15 cellular contexts compared by ENCODE assay signal in the genomic region with DNA sequence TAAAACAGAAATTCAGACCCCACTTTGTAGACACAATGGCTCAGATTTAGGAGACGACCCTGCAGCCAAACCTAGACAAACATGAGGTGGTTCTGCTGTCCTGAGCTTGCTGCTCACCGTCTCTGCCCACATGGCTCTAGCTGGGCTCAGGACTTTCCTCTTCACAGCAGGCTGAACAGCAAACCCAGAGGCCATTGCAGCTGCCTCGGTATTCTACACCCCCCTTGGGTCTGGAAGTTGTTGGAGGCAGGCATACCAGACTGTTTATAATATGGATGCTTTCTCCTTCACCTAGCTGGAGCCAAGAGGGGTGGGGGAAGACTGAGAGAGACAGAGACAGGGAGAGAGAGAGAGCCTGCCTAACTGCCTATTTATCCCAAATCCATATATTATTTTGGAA.
A peak's percentile ranks its signal among the peaks of the same experiment; 100 is the strongest.
DNase-seq lines count a peak whose midpoint lies in the region; ATAC-seq and TF ChIP-seq lines count a peak whose summit lies in the region.
"Had no signal": no experiment of that assay in that cellular context is flagged by ENCODE, and none has a peak within 500 bp of the region (broad histone marks: within the 10 kb centered on the region; RNA-seq: fewer than 3 reads in every experiment).

No MANE protein-coding gene starts in this region.

- CTCF ChIA-PET in activated CD8-positive, alpha-beta T cell treated with anti-CD3 and anti-CD28 coated beads for 36 hours (lab: Charles Lee): interaction anchor here (1.1 kb wide), 1 partner anchor 22 kb away, joined by 4 read pairs; no protein-coding TSS in a partner anchor

- peaks cover 13% of the 10 kb centered on the region for H3K27me3 Mint-ChIP-seq in nephron progenitor cell (ENCODE audit: low read depth, poor library complexity)
- no peaks in the 10 kb centered on the region for H3K27me3 Mint-ChIP-seq in osteocyte (ENCODE audit: unreplicated experiment)
- H3K27me3 Mint-ChIP-seq in activated CD8-positive, alpha-beta T cell treated with anti-CD3 and anti-CD28 coated beads for 36 hours: no peaks in the 10 kb centered on the region
- H3K27me3 Mint-ChIP-seq in activated T-helper 17 cell treated with anti-CD3 and anti-CD28 coated beads, Interleukin-2, amount 50 U/mL, for 72 hours: no peaks in the 10 kb centered on the region

- POLR2A ChIA-PET in activated CD8-positive, alpha-beta T cell treated with anti-CD3 and anti-CD28 coated beads for 36 hours (lab: Charles Lee): no interaction called here

- no peaks in the 10 kb centered on the region for H3K36me3 Mint-ChIP-seq in nephron progenitor cell (ENCODE audit: low read depth)
- no peaks in the 10 kb centered on the region for H3K36me3 Mint-ChIP-seq in osteocyte (ENCODE audit: unreplicated experiment)
- H3K36me3 Mint-ChIP-seq in activated CD8-positive, alpha-beta T cell treated with anti-CD3 and anti-CD28 coated beads for 36 hours (ENCODE audit: low read depth): no peaks in the 10 kb centered on the region
- H3K36me3 Mint-ChIP-seq in activated T-helper 17 cell treated with anti-CD3 and anti-CD28 coated beads, Interleukin-2, amount 50 U/mL, for 72 hours (ENCODE audit: low read depth): no peaks in the 10 kb centered on the region
- H3K36me3 Mint-ChIP-seq: CD4-positive, alpha-beta memory T cell had no signal

- H3K4me1 Mint-ChIP-seq in nephron progenitor cell (peaks cover 6% of the 10 kb centered on the region), osteocyte (ENCODE audit: unreplicated experiment) (no peaks in the 10 kb centered on the region)
- H3K4me1 Mint-ChIP-seq in activated CD8-positive, alpha-beta T cell treated with anti-CD3 and anti-CD28 coated beads for 36 hours (ENCODE audit: low read depth): no peaks in the 10 kb centered on the region
- no peaks in the 10 kb centered on the region for H3K4me1 Mint-ChIP-seq in activated T-helper 17 cell treated with anti-CD3 and anti-CD28 coated beads, Interleukin-2, amount 50 U/mL, for 72 hours
- H3K4me1 Mint-ChIP-seq: CD4-positive, alpha-beta memory T cell had no signal

- no peak for ATAC-seq in activated CD8-positive, alpha-beta T cell treated with anti-CD3 and anti-CD28 coated beads for 36 hours
- no peak for ATAC-seq in activated T-helper 17 cell treated with anti-CD3 and anti-CD28 coated beads, Interleukin-2, amount 50 U/mL, for 72 hours (replicated peaks)
- ATAC-seq: GM12878, HCT116 had no signal

- H3K9me3 Mint-ChIP-seq in nephron progenitor cell (no peaks in the 10 kb centered on the region), osteocyte (ENCODE audit: unreplicated experiment) (peaks cover 66% of the 10 kb centered on the region)
- H3K9me3 Mint-ChIP-seq in activated CD8-positive, alpha-beta T cell treated with anti-CD3 and anti-CD28 coated beads for 36 hours: peaks cover 8% of the 10 kb centered on the region
- peaks cover 16% of the 10 kb centered on the region for H3K9me3 Mint-ChIP-seq in activated T-helper 17 cell treated with anti-CD3 and anti-CD28 coated beads, Interleukin-2, amount 50 U/mL, for 72 hours
- H3K9me3 Mint-ChIP-seq: H9 had no signal

- no peak overlapping the region for H3K4me3 ChIP-seq in dorsolateral prefrontal cortex
- H3K4me3 ChIP-seq: GM12878, GM23248 had no signal

- peaks cover 0 to 3% (median 0%) of the 10 kb centered on the region in 45 donors for H3K27me3 ChIP-seq in dorsolateral prefrontal cortex

- peak overlapping the region in 37 of 59 donors; percentile 0 to 79 (median 51) for H3K27ac ChIP-seq in dorsolateral prefrontal cortex
- H3K27ac ChIP-seq: GM23248 had no signal

- intact Hi-C loops in dorsolateral prefrontal cortex (cut with DNase I): no loop called here
- intact Hi-C loops in activated CD8-positive, alpha-beta T cell treated with anti-CD3 and anti-CD28 coated beads for 36 hours (cut with micrococcal nuclease): loop anchor here (10.0 kb wide), 1 partner anchor 60 kb away; no protein-coding TSS in a partner anchor

- H3K4me3 Mint-ChIP-seq in nephron progenitor cell (no peak overlapping the region), osteocyte (ENCODE audit: unreplicated experiment) (no peak overlapping the region)
- no peak overlapping the region for H3K4me3 Mint-ChIP-seq in activated CD8-positive, alpha-beta T cell treated with anti-CD3 and anti-CD28 coated beads for 36 hours
- no peak overlapping the region for H3K4me3 Mint-ChIP-seq in activated T-helper 17 cell treated with anti-CD3 and anti-CD28 coated beads, Interleukin-2, amount 50 U/mL, for 72 hours
- H3K4me3 Mint-ChIP-seq: CD4-positive, alpha-beta memory T cell; H9 had no signal

- no peak for TF ChIP-seq CTCF in dorsolateral prefrontal cortex (IDR thresholded peaks at IDR 0.05 in 54 of 56, conservative IDR thresholded peaks at IDR 0.05 in 2 of 56; ENCODE audit: low read depth in 1 of 56, partially characterized antibody in 56 of 56)
- no peak for TF ChIP-seq CTCF in nephron progenitor cell (IDR thresholded peaks at IDR 0.05)
- no peak for TF ChIP-seq CTCF in osteocyte (IDR thresholded peaks at IDR 0.05)
- no peak for TF ChIP-seq CTCF in activated CD8-positive, alpha-beta T cell treated with anti-CD3 and anti-CD28 coated beads for 36 hours (IDR thresholded peaks at IDR 0.05)

- DNase-seq in dorsolateral prefrontal cortex (no peak), nephron progenitor cell (peak; percentile 2), osteocyte (ENCODE audit: extremely low spot score, unreplicated experiment) (peak; percentile 66), globus pallidus (ENCODE audit: low spot score) (no peak)
- no peak for DNase-seq in activated CD8-positive, alpha-beta T cell treated with anti-CD3 and anti-CD28 coated beads for 36 hours
- DNase-seq: CD4-positive, alpha-beta memory T cell; COR-L47; DMS153; DND-41; GDM1; GM23248; H9 had no signal

- H3K27ac Mint-ChIP-seq in nephron progenitor cell (no peak overlapping the region), osteocyte (ENCODE audit: unreplicated experiment) (no peak overlapping the region)
- no peak overlapping the region for H3K27ac Mint-ChIP-seq in activated CD8-positive, alpha-beta T cell treated with anti-CD3 and anti-CD28 coated beads for 36 hours
- H3K27ac Mint-ChIP-seq in activated T-helper 17 cell treated with anti-CD3 and anti-CD28 coated beads, Interleukin-2, amount 50 U/mL, for 72 hours: no peak overlapping the region
- H3K27ac Mint-ChIP-seq: CD4-positive, alpha-beta memory T cell; H9 had no signal

Comparison
In these comparisons a context has a peak if more than half of its experiments do, and no peak if none do; other contexts are left out.
1. DNase-seq: peak in nephron progenitor cell (single experiment) and osteocyte (single experiment); none in dorsolateral prefrontal cortex (0 of 10), activated CD8-positive, alpha-beta T cell treated with anti-CD3 and anti-CD28 coated beads for 36 hours (single experiment) and globus pallidus (single experiment).